ENCODE assay signal across 1 cellular context in the genomic region with DNA sequence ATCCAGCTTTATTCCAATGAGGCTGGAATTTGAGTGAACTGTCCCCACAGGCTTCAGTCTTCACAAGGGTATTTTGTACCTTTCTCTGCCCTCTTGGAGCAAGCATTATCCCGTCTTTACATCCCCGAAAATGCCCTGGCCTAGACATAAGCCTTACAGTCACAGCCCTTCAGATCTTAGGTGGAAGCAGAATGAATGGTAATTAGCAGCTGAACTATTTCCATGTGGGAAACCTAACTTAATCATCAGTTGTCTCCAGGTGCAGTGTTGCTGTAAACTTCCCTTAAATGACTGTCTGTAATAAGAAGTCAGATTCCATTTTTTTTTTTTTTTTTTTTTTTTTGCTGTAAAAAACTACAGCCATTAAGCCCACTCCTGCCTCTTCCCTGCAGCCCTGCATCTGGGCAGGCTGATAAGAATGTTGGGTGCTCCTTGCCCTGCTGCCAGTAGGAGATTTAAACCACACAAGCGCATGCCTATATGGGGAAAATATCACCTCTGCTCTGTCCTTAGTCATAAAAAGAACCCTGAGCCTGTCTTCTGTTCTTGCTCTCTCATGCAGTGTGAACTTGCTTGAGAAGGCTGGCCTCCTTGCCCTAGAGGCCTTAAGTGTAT.
TF ChIP-seq lines count a peak whose summit lies in the region.

No MANE protein-coding gene starts in this region.

TF ChIP-seq in WTC11, 78 proteins besides CTCF, POLR2A, EP300 and RAD21 (continued from another document):
- TF ChIP-seq, protein P1, sequence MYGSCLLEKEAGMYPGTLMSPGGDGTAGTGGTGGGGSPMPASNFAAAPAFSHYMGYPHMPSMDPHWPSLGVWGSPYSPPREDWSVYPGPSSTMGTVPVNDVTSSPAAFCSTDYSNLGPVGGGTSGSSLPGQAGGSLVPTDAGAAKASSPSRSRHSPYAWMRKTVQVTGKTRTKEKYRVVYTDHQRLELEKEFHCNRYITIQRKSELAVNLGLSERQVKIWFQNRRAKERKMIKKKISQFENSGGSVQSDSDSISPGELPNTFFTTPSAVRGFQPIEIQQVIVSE (CRISPR knock-in tag; IDR thresholded peaks at IDR 0.05; ENCODE audit: borderline replicate concordance): no peak
- no peak for TF ChIP-seq ETV6 (CRISPR knock-in tag; IDR thresholded peaks at IDR 0.05)
- TF ChIP-seq ATF1 (CRISPR knock-in tag; IDR thresholded peaks at IDR 0.05): no peak
- no peak for TF ChIP-seq ZNF317 (CRISPR knock-in tag; IDR thresholded peaks at IDR 0.05; ENCODE audit: borderline replicate concordance, low read depth)
